Comparison of ENCODE assay signal across 1 cellular context in the genomic region with DNA sequence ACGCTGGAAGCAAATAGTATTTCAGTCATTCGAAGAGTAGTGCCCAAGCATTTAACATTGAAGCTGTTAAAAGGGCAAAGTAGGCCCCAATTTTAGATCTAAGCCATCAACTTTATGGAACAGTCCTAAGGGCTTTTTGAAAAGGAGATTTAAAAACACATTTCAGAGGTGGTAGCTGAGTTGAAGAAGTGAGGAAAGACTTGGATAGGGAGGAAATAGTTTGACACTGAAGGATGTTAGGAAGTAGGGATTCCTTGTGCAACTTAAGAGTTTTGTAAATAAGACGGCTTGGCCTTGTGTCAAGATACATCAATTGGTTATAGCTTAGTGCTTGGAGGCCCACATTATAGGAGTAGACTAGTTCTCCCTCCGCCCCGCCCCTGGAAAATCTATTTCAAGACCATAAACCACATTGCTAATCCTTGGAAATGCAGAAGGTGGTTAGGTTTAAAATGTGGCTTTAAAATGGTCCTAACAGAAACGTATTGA.
TF ChIP-seq lines count a peak whose summit lies in the region.

No MANE protein-coding gene starts in this region.

TF ChIP-seq in HEK293, 187 proteins besides CTCF, POLR2A, EP300 and RAD21 (continued from another document):
- TF ChIP-seq SP7 (tag by site-specific recombination; IDR thresholded peaks at IDR 0.05) (peak; percentile 46; the same call in 1 of the 2 replicates), ZBTB17 (tag by site-specific recombination; IDR thresholded peaks at IDR 0.05) (peak; percentile 67; the same call in 1 of the 2 replicates), ZXDB (tag by site-specific recombination; IDR thresholded peaks at IDR 0.05) (peak; percentile 62), ZNF600 (tag by site-specific recombination; IDR thresholded peaks at IDR 0.05) (0 out of 2 replicates have a peak, but pooled peaks have one; percentile 35), ZBTB8A (tag by site-specific recombination; IDR thresholded peaks at IDR 0.05) (peak; percentile 32; the same call in 1 of the 2 replicates), TRIM28 (IDR thresholded peaks at IDR 0.05; ENCODE audit: borderline replicate concordance, low read length) (peak; percentile 49; the same call in 1 of the 2 replicates), MZF1 (tag by site-specific recombination; IDR thresholded peaks at IDR 0.05; ENCODE audit: borderline replicate concordance) (peak; percentile 75; the same call in 1 of the 2 replicates), ZNF24 (tag by site-specific recombination; IDR thresholded peaks at IDR 0.05) (0 out of 2 replicates have a peak, but pooled peaks have one; percentile 20), ZNF610 (tag by site-specific recombination; IDR thresholded peaks at IDR 0.05; ENCODE audit: borderline replicate concordance) (no peak), ZNF302 (tag by site-specific recombination; IDR thresholded peaks at IDR 0.05; ENCODE audit: low read depth) (no peak), ZSCAN30 (tag by site-specific recombination; IDR thresholded peaks at IDR 0.05) (peak; percentile 14; the same call in 1 of the 2 replicates), GFI1B (tag by site-specific recombination; IDR thresholded peaks at IDR 0.05) (no peak), SP2 (tag by site-specific recombination; IDR thresholded peaks at IDR 0.05) (peak; percentile 38), ZNF155 (tag by site-specific recombination; IDR thresholded peaks at IDR 0.05) (no peak), IKZF3 (tag by site-specific recombination; IDR thresholded peaks at IDR 0.05) (peak; percentile 60; the same call in 1 of the 2 replicates)
- TF ChIP-seq, protein P1, sequence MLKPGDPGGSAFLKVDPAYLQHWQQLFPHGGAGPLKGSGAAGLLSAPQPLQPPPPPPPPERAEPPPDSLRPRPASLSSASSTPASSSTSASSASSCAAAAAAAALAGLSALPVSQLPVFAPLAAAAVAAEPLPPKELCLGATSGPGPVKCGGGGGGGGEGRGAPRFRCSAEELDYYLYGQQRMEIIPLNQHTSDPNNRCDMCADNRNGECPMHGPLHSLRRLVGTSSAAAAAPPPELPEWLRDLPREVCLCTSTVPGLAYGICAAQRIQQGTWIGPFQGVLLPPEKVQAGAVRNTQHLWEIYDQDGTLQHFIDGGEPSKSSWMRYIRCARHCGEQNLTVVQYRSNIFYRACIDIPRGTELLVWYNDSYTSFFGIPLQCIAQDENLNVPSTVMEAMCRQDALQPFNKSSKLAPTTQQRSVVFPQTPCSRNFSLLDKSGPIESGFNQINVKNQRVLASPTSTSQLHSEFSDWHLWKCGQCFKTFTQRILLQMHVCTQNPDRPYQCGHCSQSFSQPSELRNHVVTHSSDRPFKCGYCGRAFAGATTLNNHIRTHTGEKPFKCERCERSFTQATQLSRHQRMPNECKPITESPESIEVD (tag by site-specific recombination; IDR thresholded peaks at IDR 0.05): peak; percentile 50
- TF ChIP-seq, protein P2, sequence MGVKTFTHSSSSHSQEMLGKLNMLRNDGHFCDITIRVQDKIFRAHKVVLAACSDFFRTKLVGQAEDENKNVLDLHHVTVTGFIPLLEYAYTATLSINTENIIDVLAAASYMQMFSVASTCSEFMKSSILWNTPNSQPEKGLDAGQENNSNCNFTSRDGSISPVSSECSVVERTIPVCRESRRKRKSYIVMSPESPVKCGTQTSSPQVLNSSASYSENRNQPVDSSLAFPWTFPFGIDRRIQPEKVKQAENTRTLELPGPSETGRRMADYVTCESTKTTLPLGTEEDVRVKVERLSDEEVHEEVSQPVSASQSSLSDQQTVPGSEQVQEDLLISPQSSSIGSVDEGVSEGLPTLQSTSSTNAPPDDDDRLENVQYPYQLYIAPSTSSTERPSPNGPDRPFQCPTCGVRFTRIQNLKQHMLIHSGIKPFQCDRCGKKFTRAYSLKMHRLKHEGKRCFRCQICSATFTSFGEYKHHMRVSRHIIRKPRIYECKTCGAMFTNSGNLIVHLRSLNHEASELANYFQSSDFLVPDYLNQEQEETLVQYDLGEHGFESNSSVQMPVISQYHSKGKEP (tag by site-specific recombination; IDR thresholded peaks at IDR 0.05): peak; percentile 41
- TF ChIP-seq, protein P3, sequence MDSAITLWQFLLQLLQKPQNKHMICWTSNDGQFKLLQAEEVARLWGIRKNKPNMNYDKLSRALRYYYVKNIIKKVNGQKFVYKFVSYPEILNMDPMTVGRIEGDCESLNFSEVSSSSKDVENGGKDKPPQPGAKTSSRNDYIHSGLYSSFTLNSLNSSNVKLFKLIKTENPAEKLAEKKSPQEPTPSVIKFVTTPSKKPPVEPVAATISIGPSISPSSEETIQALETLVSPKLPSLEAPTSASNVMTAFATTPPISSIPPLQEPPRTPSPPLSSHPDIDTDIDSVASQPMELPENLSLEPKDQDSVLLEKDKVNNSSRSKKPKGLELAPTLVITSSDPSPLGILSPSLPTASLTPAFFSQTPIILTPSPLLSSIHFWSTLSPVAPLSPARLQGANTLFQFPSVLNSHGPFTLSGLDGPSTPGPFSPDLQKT (IDR thresholded peaks at IDR 0.05; ENCODE audit: borderline replicate concordance, low read depth, low read length): no peak
- TF ChIP-seq, protein P4, sequence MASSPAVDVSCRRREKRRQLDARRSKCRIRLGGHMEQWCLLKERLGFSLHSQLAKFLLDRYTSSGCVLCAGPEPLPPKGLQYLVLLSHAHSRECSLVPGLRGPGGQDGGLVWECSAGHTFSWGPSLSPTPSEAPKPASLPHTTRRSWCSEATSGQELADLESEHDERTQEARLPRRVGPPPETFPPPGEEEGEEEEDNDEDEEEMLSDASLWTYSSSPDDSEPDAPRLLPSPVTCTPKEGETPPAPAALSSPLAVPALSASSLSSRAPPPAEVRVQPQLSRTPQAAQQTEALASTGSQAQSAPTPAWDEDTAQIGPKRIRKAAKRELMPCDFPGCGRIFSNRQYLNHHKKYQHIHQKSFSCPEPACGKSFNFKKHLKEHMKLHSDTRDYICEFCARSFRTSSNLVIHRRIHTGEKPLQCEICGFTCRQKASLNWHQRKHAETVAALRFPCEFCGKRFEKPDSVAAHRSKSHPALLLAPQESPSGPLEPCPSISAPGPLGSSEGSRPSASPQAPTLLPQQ (tag by site-specific recombination; IDR thresholded peaks at IDR 0.05): peak; percentile 98
